Comparison of ENCODE assay signal across 8 cellular contexts in genomic region chr18:3449702-3450357, GRCh38. TPM values are rescaled to one million over a fixed set of nuclear protein-coding genes. Genes with fewer than 3 reads are reported as not detected.
DNase-seq lines count a peak whose midpoint lies in the region; ATAC-seq and TF ChIP-seq lines count a peak whose summit lies in the region.

TSS of gene TGIF1 (plus strand) at chr18:3450172. CDS start at chr18:3450490, 318 bp downstream.

- H3K4me1 Mint-ChIP-seq in Calu3 (ENCODE audit: low read depth, unreplicated experiment), result peaks cover 6% of the 10 kb centered on the region
- H3K4me1 Mint-ChIP-seq in activated naive CD8-positive, alpha-beta T cell treated with anti-CD3 and anti-CD28 coated beads for 36 hours, result peaks cover 35% of the 10 kb centered on the region

- peak within 1 kb of the TSS; percentile 100 for H3K27ac ChIP-seq in urinary bladder (ENCODE audit: low read depth)

- DNase-seq in Calu3 (peak; percentile 87), RPMI7951 (ENCODE audit: low read depth) (peak; percentile 82), glomerular visceral epithelial cell (ENCODE audit: extremely low spot score) (peak; percentile 89), nucleus accumbens (lab: John Stamatoyannopoulos, UW) (peak in 38 of 56 donors; percentile 9 to 84 (median 68)), germinal center (ENCODE audit: low spot score) (no peak)
- DNase-seq in activated naive CD8-positive, alpha-beta T cell treated with anti-CD3 and anti-CD28 coated beads for 36 hours, result peak; percentile 50

- ATAC-seq in HG03460 (IDR thresholded peaks at IDR 0.05; ENCODE audit: unreplicated experiment), result peak; percentile 1

- peak within 1 kb of the TSS; percentile 95 for H3K27ac Mint-ChIP-seq in Calu3 (ENCODE audit: unreplicated experiment)
- H3K27ac Mint-ChIP-seq in activated naive CD8-positive, alpha-beta T cell treated with anti-CD3 and anti-CD28 coated beads for 36 hours, result peak within 1 kb of the TSS; percentile 99

- intact Hi-C loops in Calu3 (cut with micrococcal nuclease; ENCODE audit: unreplicated experiment), result loop anchor here (5.0 kb wide), 1 partner anchor 38 kb away; no protein-coding TSS in a partner anchor

- no peak for TF ChIP-seq CTCF in Calu3 (IDR thresholded peaks at IDR 0.05; ENCODE audit: unreplicated experiment)

- no peaks in the 10 kb centered on the region for H3K27me3 Mint-ChIP-seq in Calu3 (ENCODE audit: unreplicated experiment)
- H3K27me3 Mint-ChIP-seq in activated naive CD8-positive, alpha-beta T cell treated with anti-CD3 and anti-CD28 coated beads for 36 hours, result no peaks in the 10 kb centered on the region

- H3K4me3 Mint-ChIP-seq in Calu3 (ENCODE audit: low read depth, unreplicated experiment), result peak within 1 kb of the TSS; percentile 92
- H3K4me3 Mint-ChIP-seq in activated naive CD8-positive, alpha-beta T cell treated with anti-CD3 and anti-CD28 coated beads for 36 hours, result peak within 1 kb of the TSS; percentile 84

- no peaks in the 10 kb centered on the region for H3K4me1 ChIP-seq in urinary bladder (ENCODE audit: insufficient read depth)

- peaks cover 80% of the 10 kb centered on the region for H3K36me3 Mint-ChIP-seq in Calu3 (ENCODE audit: insufficient read depth, unreplicated experiment)
- H3K36me3 Mint-ChIP-seq in activated naive CD8-positive, alpha-beta T cell treated with anti-CD3 and anti-CD28 coated beads for 36 hours, result peaks cover 7% of the 10 kb centered on the region

- no TSS peak for BruUV-seq in Calu3 (replicated peaks; lab: Mats Ljungman, UMichigan)

- under 1% methylated on average over 58 of the region's 60 CpGs for WGBS in urinary bladder

- H3K36me3 ChIP-seq in urinary bladder (ENCODE audit: insufficient read depth), result no peaks in the 10 kb centered on the region

- peak within 1 kb of the TSS; percentile 83 for H3K4me3 ChIP-seq in urinary bladder (ENCODE audit: low read depth, low read length)

- CTCF ChIA-PET in Calu3 (lab: Charles Lee), result interaction anchor here (0.7 kb wide), 1 partner anchor 9 kb away, joined by 3 read pairs; no protein-coding TSS in a partner anchor

- no peaks in the 10 kb centered on the region for H3K9me3 Mint-ChIP-seq in Calu3 (ENCODE audit: low read depth, unreplicated experiment)
- no peaks in the 10 kb centered on the region for H3K9me3 Mint-ChIP-seq in activated naive CD8-positive, alpha-beta T cell treated with anti-CD3 and anti-CD28 coated beads for 36 hours

RNA-seq across cellular contexts. Expression of gene TGIF1, which starts in this region (rescaled TPM):
- total RNA-seq in Calu3 (2022) (129 and 139 TPM in 2 replicates), urinary bladder (82.6 TPM)
- 90.4 and 91.7 TPM in 2 replicates for total RNA-seq in RPMI7951 (2014; rRNA removed; shearing (Covaris generic))
- 10 to 100 TPM; 18.8 to 21.2 TPM for total RNA-seq in activated naive CD8-positive, alpha-beta T cell treated with anti-CD3 and anti-CD28 coated beads for 36 hours
- 64.0 TPM for polyA plus RNA-seq in urinary bladder
